Comparison of ENCODE assay signal across 25 cellular contexts in genomic region chr6:161242113-161242512, GRCh38.
"Had no signal": no experiment of that assay in that cellular context is flagged by ENCODE, and none has a peak within 500 bp of the region (broad histone marks: within the 10 kb centered on the region; RNA-seq: fewer than 3 reads in every experiment).

No MANE protein-coding gene starts in this region.

- H3K4me3 Mint-ChIP-seq: activated CD4-positive, alpha-beta memory T cell treated with anti-CD3 and anti-CD28 coated beads, Interleukin-2, amount 10 ng/mL, durations not matched to agents 7 days and 5 days; activated CD4-positive, alpha-beta T cell treated with anti-CD3 and anti-CD28 coated beads, Interleukin-2, amount 10 ng/mL, durations not matched to agents 24 days and 14 days; activated naive CD4-positive, alpha-beta T cell treated with anti-CD3 and anti-CD28 coated beads, Interleukin-2, amount 10 ng/mL, durations not matched to agents 7 days and 5 days; activated naive CD8-positive, alpha-beta T cell treated with anti-CD3 and anti-CD28 coated beads, Interleukin-2, amount 10 ng/mL, durations not matched to agents 7 days and 5 days; activated T-cell treated with anti-CD3 and anti-CD28 coated beads, Interleukin-2, amount 50 U/mL, for 24 hours; brain; dendritic cell treated with granulocyte-macrophage colony-stimulating factor and Interleukin-4, amounts not matched to agents 40 ng/mL and 50 ng/mL, for 4 days; neural crest cell; T-helper 1 cell treated with Interleukin-12 subunit alpha and Interleukin-12 subunit beta and Interleukin-4 antibody, amounts not matched to agents 30 μg/mL and 1 μg/mL, for 36 hours had no signal

- ATAC-seq: mucosa of descending colon had no signal

- H3K27ac Mint-ChIP-seq: activated CD4-positive, alpha-beta memory T cell treated with anti-CD3 and anti-CD28 coated beads, Interleukin-2, amount 10 ng/mL, durations not matched to agents 7 days and 5 days; activated CD4-positive, alpha-beta T cell treated with anti-CD3 and anti-CD28 coated beads, Interleukin-2, amount 10 ng/mL, durations not matched to agents 24 days and 14 days; activated naive CD4-positive, alpha-beta T cell treated with anti-CD3 and anti-CD28 coated beads, Interleukin-2, amount 10 ng/mL, durations not matched to agents 7 days and 5 days; activated naive CD8-positive, alpha-beta T cell treated with anti-CD3 and anti-CD28 coated beads, Interleukin-2, amount 10 ng/mL, durations not matched to agents 7 days and 5 days; activated T-cell treated with anti-CD3 and anti-CD28 coated beads, Interleukin-2, amount 50 U/mL, for 24 hours; T-helper 1 cell treated with Interleukin-12 subunit alpha and Interleukin-12 subunit beta and Interleukin-4 antibody, amounts not matched to agents 30 μg/mL and 1 μg/mL, for 36 hours had no signal

- H3K36me3 Mint-ChIP-seq: activated naive CD4-positive, alpha-beta T cell treated with anti-CD3 and anti-CD28 coated beads, Interleukin-2, amount 10 ng/mL, durations not matched to agents 7 days and 5 days had no signal

- H3K9me3 Mint-ChIP-seq: activated CD4-positive, alpha-beta memory T cell treated with anti-CD3 and anti-CD28 coated beads, Interleukin-2, amount 10 ng/mL, durations not matched to agents 7 days and 5 days; activated CD4-positive, alpha-beta T cell treated with anti-CD3 and anti-CD28 coated beads, Interleukin-2, amount 10 ng/mL, durations not matched to agents 24 days and 14 days; activated naive CD4-positive, alpha-beta T cell treated with anti-CD3 and anti-CD28 coated beads, Interleukin-2, amount 10 ng/mL, durations not matched to agents 7 days and 5 days; activated naive CD8-positive, alpha-beta T cell treated with anti-CD3 and anti-CD28 coated beads, Interleukin-2, amount 10 ng/mL, durations not matched to agents 7 days and 5 days; activated T-cell treated with anti-CD3 and anti-CD28 coated beads, Interleukin-2, amount 50 U/mL, for 24 hours; brain; neural crest cell; T-helper 1 cell treated with Interleukin-12 subunit alpha and Interleukin-12 subunit beta and Interleukin-4 antibody, amounts not matched to agents 30 μg/mL and 1 μg/mL, for 36 hours had no signal

- H3K27me3 Mint-ChIP-seq: activated CD4-positive, alpha-beta memory T cell treated with anti-CD3 and anti-CD28 coated beads, Interleukin-2, amount 10 ng/mL, durations not matched to agents 7 days and 5 days; activated CD4-positive, alpha-beta T cell treated with anti-CD3 and anti-CD28 coated beads, Interleukin-2, amount 10 ng/mL, durations not matched to agents 24 days and 14 days; activated naive CD4-positive, alpha-beta T cell treated with anti-CD3 and anti-CD28 coated beads, Interleukin-2, amount 10 ng/mL, durations not matched to agents 7 days and 5 days; activated naive CD8-positive, alpha-beta T cell treated with anti-CD3 and anti-CD28 coated beads, Interleukin-2, amount 10 ng/mL, durations not matched to agents 7 days and 5 days; activated T-cell treated with anti-CD3 and anti-CD28 coated beads, Interleukin-2, amount 50 U/mL, for 24 hours; brain; dendritic cell treated with granulocyte-macrophage colony-stimulating factor and Interleukin-4, amounts not matched to agents 40 ng/mL and 50 ng/mL, for 4 days had no signal

- H3K27ac ChIP-seq: ascending aorta, cardiac muscle cell, left ventricle myocardium inferior, right atrium auricular region, tibial nerve, WERI-Rb-1 had no signal

- DNase-seq: activated CD4-positive, alpha-beta memory T cell treated with anti-CD3 and anti-CD28 coated beads, Interleukin-2, amount 10 ng/mL, durations not matched to agents 7 days and 5 days; activated CD4-positive, alpha-beta T cell treated with anti-CD3 and anti-CD28 coated beads, Interleukin-2, amount 10 ng/mL, durations not matched to agents 24 days and 14 days; activated CD4-positive, CD25-positive, alpha-beta regulatory T cell treated with anti-CD3 and anti-CD28 coated beads, Interleukin-2, amount 50 U/mL, for 72 hours; activated CD8-positive, alpha-beta memory T cell treated with anti-CD3 and anti-CD28 coated beads, Interleukin-2, amount 50 U/mL, for 48 hours; activated gamma-delta T cell; activated naive CD4-positive, alpha-beta T cell treated with anti-CD3 and anti-CD28 coated beads, Interleukin-2, amount 10 ng/mL, durations not matched to agents 7 days and 5 days; activated naive CD8-positive, alpha-beta T cell treated with anti-CD3 and anti-CD28 coated beads, Interleukin-2, amount 10 ng/mL, durations not matched to agents 7 days and 5 days; activated T-cell treated with anti-CD3 and anti-CD28 coated beads, Interleukin-2, amount 50 U/mL, for 24 hours; effector CD4-positive, alpha-beta T cell; islet precursor cell; left ventricle myocardium inferior; mucosa of descending colon; occipital lobe; stimulated activated CD4-positive, alpha-beta T cell treated with anti-CD3 and anti-CD28 coated beads, Interleukin-15, amount 100 ng/mL, for 24 hours; stimulated activated CD4-positive, alpha-beta T cell treated with anti-CD3 and anti-CD28 coated beads, Interleukin-2, amount 100 ng/mL, for 24 hours; T1000; WERI-Rb-1 had no signal

- H3K4me1 Mint-ChIP-seq: activated naive CD4-positive, alpha-beta T cell treated with anti-CD3 and anti-CD28 coated beads, Interleukin-2, amount 10 ng/mL, durations not matched to agents 7 days and 5 days had no signal
